13 cellular contexts compared by ENCODE assay signal in genomic region chr1:102628008-102628736, GRCh38.
DNase-seq lines count a peak whose midpoint lies in the region; ATAC-seq and TF ChIP-seq lines count a peak whose summit lies in the region.
"Had no signal": no experiment of that assay in that cellular context is flagged by ENCODE, and none has a peak within 500 bp of the region (broad histone marks: within the 10 kb centered on the region; RNA-seq: fewer than 3 reads in every experiment).

No MANE protein-coding gene starts in this region.

- DNase-seq in NCI-H2107 treated with DMSO at 0.1 percent for 48 hours (lab: John Stamatoyannopoulos, UW; ENCODE audit: unreplicated experiment) (peak; percentile 54), NCI-H2107 (lab: John Stamatoyannopoulos, UW) (no peak), SHP77 (lab: John Stamatoyannopoulos, UW) (peak; percentile 64 to 71), head of caudate nucleus (peak in 23 of 42 donors; percentile 1 to 46 (median 22)), erythroblast (lab: John Stamatoyannopoulos, UW) (no peak), GM13976 (ENCODE audit: low spot score) (no peak)
- DNase-seq: activated CD4-positive, alpha-beta T cell treated with anti-CD3 and anti-CD28 coated beads for 48 hours; activated effector memory CD4-positive, alpha-beta T cell treated with anti-CD3 and anti-CD28 coated beads, Interleukin-2, amount 50 U/mL, for 16 hours; EL; NCI-H1436 treated with DMSO at 0.1 percent for 48 hours; stimulated activated naive B cell treated with anti-CD40 and anti-IgM and Interleukin-4, amounts not matched to agents 10 μg/mL and 1 μg/mL and 100 μg/mL, for 72 hours had no signal

- in situ Hi-C loops in GM13976 (cut with MboI; ENCODE audit: low sequenced_read_pairs, unreplicated experiment) = no loop called here

- intact Hi-C loops in head of caudate nucleus (cut with DNase I) = no loop called here

- ATAC-seq in HG03378 (IDR thresholded peaks at IDR 0.05; ENCODE audit: unreplicated experiment) (no peak), GM21381 (IDR thresholded peaks at IDR 0.05; ENCODE audit: unreplicated experiment) (no peak)
- ATAC-seq: stimulated activated naive B cell treated with anti-CD40 and anti-IgM and Interleukin-4, amounts not matched to agents 10 μg/mL and 1 μg/mL and 100 μg/mL, for 72 hours had no signal

- TF ChIP-seq CTCF in GM13976 (IDR thresholded peaks at IDR 0.05; ENCODE audit: borderline replicate concordance, control extremely low read depth, extremely low read depth, insufficient read depth, missing control alignments) = no peak

- no peak for TF ChIP-seq POLR2A in erythroblast (IDR thresholded peaks at IDR 0.05; ENCODE audit: low read length)

Comparison
In these comparisons a context has a peak if more than half of its experiments do, and no peak if none do; other contexts are left out.
1. DNase-seq: peak in NCI-H2107 treated with DMSO at 0.1 percent for 48 hours (single experiment), SHP77 (2 of 2) and head of caudate nucleus (23 of 42); none in NCI-H2107 (single experiment), erythroblast (0 of 2) and GM13976 (single experiment).